ENCODE assay signal across 19 cellular contexts in the genomic region with DNA sequence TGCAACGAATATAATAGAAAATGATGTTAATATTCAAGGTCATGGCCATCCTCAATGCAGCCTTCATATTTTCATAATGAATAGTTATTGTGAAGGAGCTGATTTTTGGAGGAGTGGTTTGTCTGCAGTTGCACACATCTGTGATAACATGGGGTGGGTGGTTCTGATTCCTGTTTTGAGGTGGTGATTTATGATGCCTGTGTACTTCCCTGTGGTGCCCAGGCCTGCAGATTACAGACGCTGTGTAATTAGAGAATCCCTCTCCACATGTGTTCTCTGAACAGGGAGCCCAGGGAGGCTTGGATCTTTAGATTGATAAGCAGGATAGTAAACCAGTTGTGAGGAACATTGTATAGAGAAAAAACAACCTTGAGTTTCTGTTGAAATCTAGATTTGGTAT.
DNase-seq lines count a peak whose midpoint lies in the region; ATAC-seq, FAIRE-seq and TF ChIP-seq lines count a peak whose summit lies in the region.
"Had no signal": no experiment of that assay in that cellular context is flagged by ENCODE, and none has a peak within 500 bp of the region (broad histone marks: within the 10 kb centered on the region; RNA-seq: fewer than 3 reads in every experiment).

No MANE protein-coding gene starts in this region.

- peaks cover 29% of the 10 kb centered on the region for H3K79me2 ChIP-seq in astrocyte (ENCODE audit: insufficient read depth, low read length)

- peaks cover 11% of the 10 kb centered on the region for H3K36me3 Mint-ChIP-seq in astrocyte (ENCODE audit: low read depth, unreplicated experiment)
- H3K36me3 Mint-ChIP-seq: CD14-positive monocyte had no signal

- H3K4me2 ChIP-seq in astrocyte (ENCODE audit: low read length) = no peak overlapping the region
- H3K4me2 ChIP-seq: A549 had no signal

- no peak overlapping the region for H3K9ac ChIP-seq in astrocyte (ENCODE audit: low read length)

- no peaks in the 10 kb centered on the region for H3K27me3 ChIP-seq in astrocyte (ENCODE audit: insufficient read depth, low read length)
- H3K27me3 ChIP-seq: esophagus muscularis mucosa, SJCRH30 had no signal

- H3K4me3 ChIP-seq in astrocyte (ENCODE audit: insufficient read depth, low read depth, low read length) = no peak overlapping the region
- H3K4me3 ChIP-seq: A549, esophagus muscularis mucosa, SJCRH30 had no signal

- H3K27ac ChIP-seq in astrocyte (ENCODE audit: low read depth, low read length) = no peak overlapping the region
- H3K27ac ChIP-seq: A549, esophagus muscularis mucosa, SJCRH30 had no signal

- no peak for FAIRE-seq in astrocyte (lab: Jason Lieb, UNC)
- FAIRE-seq: A549 had no signal

- no peak for TF ChIP-seq CTCF in astrocyte (IDR thresholded peaks at IDR 0.05; ENCODE audit: insufficient read depth, low read depth, low read length)

- peaks cover 27% of the 10 kb centered on the region for H3K4me1 ChIP-seq in astrocyte (ENCODE audit: insufficient read depth, low read length)

- DNase-seq in NCI-H82 (lab: John Stamatoyannopoulos, UW) (peak; percentile 14), NCI-H82 treated with DMSO at 0.1 percent for 48 hours (lab: John Stamatoyannopoulos, UW; ENCODE audit: unreplicated experiment) (no peak), NCI-H2227 treated with DMSO at 0.1 percent for 48 hours (lab: John Stamatoyannopoulos, UW) (peak; percentile 65), astrocyte (ENCODE audit: low read depth) (no peak), DMS53 (lab: John Stamatoyannopoulos, UW) (no peak)
- no peak for DNase-seq in activated CD4-positive, alpha-beta T cell treated with anti-CD3 and anti-CD28 coated beads, Interleukin-2, amount 50 U/mL, for 4 hours
- DNase-seq: activated CD4-positive, CD25-positive, alpha-beta regulatory T cell; effector CD4-positive, alpha-beta T cell; NCI-H1930; SJCRH30 had no signal

- peaks cover 28% of the 10 kb centered on the region for H3K4me1 Mint-ChIP-seq in astrocyte (ENCODE audit: low read depth, unreplicated experiment)

- no peaks in the 10 kb centered on the region for H3K9me3 ChIP-seq in astrocyte (ENCODE audit: insufficient read depth, low read depth, low read length)
- H3K9me3 ChIP-seq: A549, esophagus muscularis mucosa, SJCRH30 had no signal

- H3K9me3 Mint-ChIP-seq in astrocyte (ENCODE audit: unreplicated experiment) = no peaks in the 10 kb centered on the region
- H3K9me3 Mint-ChIP-seq: activated T-helper 2 cell treated with anti-CD3 and anti-CD28 coated beads, Interferon-gamma antibody, Interleukin-2, Interleukin-4, amounts not matched to agents 10 μg/mL and 5 μg/mL and 100 μg/mL, durations not matched to agents 14 hours and 24 hours and 36 hours; central memory CD8-positive, alpha-beta T cell; T-helper 2 cell treated with Interferon-gamma antibody and Interleukin-4, amounts not matched to agents 5 μg/mL and 100 μg/mL, for 36 hours had no signal

- H3K27me3 Mint-ChIP-seq in astrocyte (ENCODE audit: low read depth, unreplicated experiment) = no peaks in the 10 kb centered on the region
- H3K27me3 Mint-ChIP-seq: central memory CD8-positive, alpha-beta T cell had no signal

- no peak overlapping the region for H3K4me3 Mint-ChIP-seq in astrocyte (ENCODE audit: unreplicated experiment)
- H3K4me3 Mint-ChIP-seq: CD14-positive monocyte; central memory CD8-positive, alpha-beta T cell; T-helper 2 cell treated with Interferon-gamma antibody and Interleukin-4, amounts not matched to agents 5 μg/mL and 100 μg/mL, for 36 hours had no signal

- no peaks in the 10 kb centered on the region for H3K36me3 ChIP-seq in astrocyte (ENCODE audit: insufficient read depth, low read length)
- H3K36me3 ChIP-seq: esophagus muscularis mucosa, SJCRH30 had no signal

- no peak overlapping the region for H2AFZ ChIP-seq in astrocyte (ENCODE audit: low read depth, low read length)

- H4K20me1 ChIP-seq in astrocyte (ENCODE audit: insufficient read depth, low read length) = peaks cover 84% of the 10 kb centered on the region

- no peak for ATAC-seq in HG03095 (IDR thresholded peaks at IDR 0.05; ENCODE audit: unreplicated experiment)
- ATAC-seq in HG03520 (IDR thresholded peaks at IDR 0.05; ENCODE audit: unreplicated experiment) = no peak
- ATAC-seq: A549, left ventricle myocardium superior had no signal

- H3K27ac Mint-ChIP-seq in astrocyte (ENCODE audit: unreplicated experiment) = peak overlapping the region; percentile 66
- H3K27ac Mint-ChIP-seq: activated T-helper 2 cell treated with anti-CD3 and anti-CD28 coated beads, Interferon-gamma antibody, Interleukin-2, Interleukin-4, amounts not matched to agents 10 μg/mL and 5 μg/mL and 100 μg/mL, durations not matched to agents 14 hours and 24 hours and 36 hours; CD14-positive monocyte; T-helper 2 cell treated with Interferon-gamma antibody and Interleukin-4, amounts not matched to agents 5 μg/mL and 100 μg/mL, for 36 hours had no signal

Comparison
In these comparisons a context has a peak if more than half of its experiments do, and no peak if none do; other contexts are left out.
1. DNase-seq: peak in NCI-H82 (single experiment) and NCI-H2227 treated with DMSO at 0.1 percent for 48 hours (single experiment); none in NCI-H82 treated with DMSO at 0.1 percent for 48 hours (single experiment), astrocyte (single experiment), activated CD4-positive, alpha-beta T cell treated with anti-CD3 and anti-CD28 coated beads, Interleukin-2, amount 50 U/mL, for 4 hours (0 of 2) and DMS53 (single experiment).